ENCODE assay signal across 8 cellular contexts in the genomic region with DNA sequence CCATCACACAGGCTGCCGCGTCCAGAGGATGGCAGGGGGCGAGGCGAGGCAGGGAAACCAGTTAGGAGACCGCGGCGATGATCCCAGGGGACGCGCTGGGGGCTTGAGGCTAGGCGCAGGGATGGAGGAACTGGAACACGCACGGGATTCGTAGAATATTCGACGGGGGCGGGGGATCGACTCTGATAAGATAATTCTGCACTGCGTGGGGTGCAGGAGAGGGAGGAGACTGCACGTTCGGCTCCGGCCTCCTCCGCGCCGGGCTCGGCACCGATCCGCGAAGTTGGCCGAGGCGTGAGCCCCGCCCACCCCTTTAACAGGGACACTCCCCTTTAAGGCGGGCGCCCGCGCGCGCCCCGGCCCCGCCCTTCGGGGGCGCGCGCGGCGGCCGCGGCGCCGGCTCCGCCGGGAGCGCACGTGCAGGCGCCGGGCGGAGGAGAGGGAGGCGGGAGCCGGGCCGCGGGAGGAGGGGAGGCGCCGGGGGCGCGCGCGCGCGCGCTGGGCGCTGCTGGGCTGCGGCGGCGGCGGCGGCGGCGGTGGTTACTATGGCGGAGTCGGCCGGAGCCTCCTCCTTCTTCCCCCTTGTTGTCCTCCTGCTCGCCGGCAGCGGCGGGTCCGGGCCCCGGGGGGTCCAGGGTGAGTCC. TPM values are rescaled to one million over a fixed set of nuclear protein-coding genes. Genes with fewer than 3 reads are reported as not detected.
DNase-seq lines count a peak whose midpoint lies in the region; ATAC-seq and TF ChIP-seq lines count a peak whose summit lies in the region.

A gene (plus strand): TSS at position 501 of the 644 bp plus-strand sequence. CDS start 45 bp downstream, at position 546.

- H3K9me3 ChIP-seq in KOPT-K1 (ENCODE audit: insufficient read depth, low read length, poor library complexity, severe bottlenecking) (no peaks in the 10 kb centered on the region), Panc1 (ENCODE audit: control insufficient read depth, insufficient read depth, low read depth, low read length) (no peaks in the 10 kb centered on the region), esophagus muscularis mucosa (no peaks in the 10 kb centered on the region), muscle layer of duodenum (ENCODE audit: control insufficient read depth in 1 of 2, low read length in 2 of 2) (no peaks in the 10 kb centered on the region)

- DNase-seq in COLO668 (lab: John Stamatoyannopoulos, UW; ENCODE audit: unreplicated experiment) = peak; percentile 92
- peak; percentile 41 for DNase-seq in Panc1 (ENCODE audit: low read depth, low spot score)
- peak; percentile 91 to 94 for DNase-seq in activated T-cell treated with anti-CD3 and anti-CD28 coated beads, Interleukin-2, amount 50 U/mL, for 48 hours
- peak; percentile 97 for DNase-seq in esophagus muscularis mucosa (ENCODE audit: extremely low spot score)
- DNase-seq in stimulated activated CD8-positive, alpha-beta memory T cell treated with anti-CD3 and anti-CD28 coated beads, Interleukin-7, amount 100 ng/mL, for 1 hour (ENCODE audit: low read depth in 2 of 2) = peak; percentile 73 to 74

- H3K27me3 ChIP-seq in Panc1 (ENCODE audit: control insufficient read depth, insufficient read depth, low read length) = peaks cover 12% of the 10 kb centered on the region
- H3K27me3 ChIP-seq in esophagus muscularis mucosa = no peaks in the 10 kb centered on the region
- H3K27me3 ChIP-seq in muscle layer of duodenum (ENCODE audit: low read depth, low read length) = no peaks in the 10 kb centered on the region

- H3K27ac ChIP-seq in KOPT-K1 (ENCODE audit: low read depth, low read length, poor library complexity, severe bottlenecking) (peak within 1 kb of the TSS; percentile 82), Panc1 (ENCODE audit: low read length) (peak within 1 kb of the TSS; percentile 88), esophagus muscularis mucosa (replicated peaks in 1 of 4) (peak within 1 kb of the TSS; percentile 88 to 94 (median 90)), muscle layer of duodenum (ENCODE audit: low read length) (peak within 1 kb of the TSS; percentile 88)

- TF ChIP-seq EP300 in esophagus muscularis mucosa (IDR thresholded peaks at IDR 0.05) = no peak

- H3K36me3 ChIP-seq in KOPT-K1 (ENCODE audit: insufficient read depth, low read length) (no peaks in the 10 kb centered on the region), Panc1 (ENCODE audit: control insufficient read depth, insufficient read depth, low read length) (peaks cover 5% of the 10 kb centered on the region; the same call in 1 of the 2 replicates), esophagus muscularis mucosa (no peaks in the 10 kb centered on the region), muscle layer of duodenum (ENCODE audit: control insufficient read depth in 1 of 2, insufficient read depth in 2 of 2, low read length in 2 of 2) (no peaks in the 10 kb centered on the region)

- peak within 1 kb of the TSS; percentile 83 to 89 for H3K4me3 ChIP-seq in Panc1 (ENCODE audit: low read depth in 2 of 2, low read length in 2 of 2)
- peak within 1 kb of the TSS; percentile 74 to 100 (median 96) for H3K4me3 ChIP-seq in esophagus muscularis mucosa
- H3K4me3 ChIP-seq in muscle layer of duodenum (ENCODE audit: low read depth in 1 of 2, low read length in 2 of 2) = peak within 1 kb of the TSS; percentile 79 to 88

- in situ Hi-C loops in Panc1 (cut with HindIII; ENCODE audit: low pct_unique_long_range_greater_than_20kb, low sequenced_read_pairs) = no loop called here

- under 1% methylated on average over 32 of the region's 86 CpGs for whole genome bisulfite sequencing in esophagus muscularis mucosa

- CTCF ChIA-PET in Panc1 (lab: Charles Lee) = no interaction called here

- TF ChIP-seq CTCF in Panc1 (IDR thresholded peaks at IDR 0.05) (no peak), esophagus muscularis mucosa (IDR thresholded peaks at IDR 0.05) (no peak)

- peaks cover 35% of the 10 kb centered on the region for H3K4me1 ChIP-seq in Panc1 (ENCODE audit: control insufficient read depth, insufficient read depth, low read length)
- H3K4me1 ChIP-seq in esophagus muscularis mucosa = peaks cover 17 to 48% (median 45%) of the 10 kb centered on the region in 4 donors
- peaks cover 14 to 37% of the 10 kb centered on the region in 2 donors for H3K4me1 ChIP-seq in muscle layer of duodenum (ENCODE audit: control insufficient read depth in 1 of 2, insufficient read depth in 2 of 2, low read length in 2 of 2)

- intact Hi-C loops in Panc1 (cut with micrococcal nuclease; ENCODE audit: unreplicated experiment) (no loop called here), esophagus muscularis mucosa (cut with DNase I) (no loop called here)

- POLR2A ChIA-PET in Panc1 (lab: Charles Lee) = no interaction called here

- no peak for TF ChIP-seq POLR2A in esophagus muscularis mucosa (IDR thresholded peaks at IDR 0.05; ENCODE audit: low read depth)

- ATAC-seq in GM21529 (IDR thresholded peaks at IDR 0.05; ENCODE audit: unreplicated experiment) = peak; percentile 84
- peak; percentile 95 for ATAC-seq in Panc1

- no TSS peak for BruUV-seq in Panc1 (replicated peaks; lab: Mats Ljungman, UMichigan)

RNA-seq across cellular contexts. Expression of the gene that starts here (rescaled TPM):
- 23.0 TPM for total RNA-seq in Panc1 (2021; ENCODE audit: unreplicated experiment)
- 20.1 TPM for polyA plus RNA-seq in Panc1 (2012; ENCODE audit: insufficient read length)
- total RNA-seq in esophagus muscularis mucosa = 10 to 100 TPM in 3 of 4 donors, 1 to 10 TPM in 1; 9.1 to 22.4 (median 13.9) TPM

Comparison
In these comparisons a context has a peak if more than half of its experiments do, and no peak if none do; other contexts are left out.
1. Peak in every context shown above with its lines: DNase-seq, ATAC-seq, H3K4me3 ChIP-seq and H3K27ac ChIP-seq.
2. DNase-seq: peak in every context shown above with its lines; median percentile 97 in esophagus muscularis mucosa; 92 in activated T-cell treated with anti-CD3 and anti-CD28 coated beads, Interleukin-2, amount 50 U/mL, for 48 hours; 92 in COLO668; 74 in stimulated activated CD8-positive, alpha-beta memory T cell treated with anti-CD3 and anti-CD28 coated beads, Interleukin-7, amount 100 ng/mL, for 1 hour; 41 in Panc1.